ENCODE assay signal across 20 cellular contexts in the genomic region with DNA sequence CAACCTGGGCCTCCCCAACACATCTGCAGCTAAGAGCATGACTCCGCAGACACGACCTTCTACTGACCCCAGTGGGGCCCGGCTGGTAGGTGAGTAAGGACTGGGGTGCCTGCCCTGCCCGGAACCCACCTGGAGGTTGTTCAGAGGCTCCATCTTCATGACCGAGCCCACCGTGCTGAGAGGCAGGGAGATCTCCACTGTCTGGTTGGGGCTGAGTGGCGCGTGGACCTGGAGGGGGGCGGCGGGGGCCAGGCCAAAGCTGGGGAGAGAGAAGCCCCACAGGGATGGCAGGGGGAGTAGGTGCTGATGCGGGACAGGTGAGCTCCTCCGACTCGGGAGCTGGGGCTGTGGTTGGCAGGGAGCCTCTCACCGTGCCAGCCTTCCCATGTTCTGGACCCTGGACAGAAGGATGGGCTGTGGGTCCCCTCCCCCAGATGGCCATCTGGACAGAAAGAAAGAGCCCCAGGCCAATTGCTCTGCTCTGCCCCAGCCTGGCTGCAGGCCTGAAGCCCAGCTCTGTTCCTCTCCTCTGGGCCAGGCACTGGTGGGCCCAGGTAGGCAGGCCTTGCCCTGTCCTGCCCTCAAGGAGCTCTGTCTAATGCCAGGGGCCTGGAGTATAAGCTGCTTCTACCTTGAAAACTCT. TPM values are rescaled to one million over a fixed set of nuclear protein-coding genes. Genes with fewer than 3 reads are reported as not detected.
"Had no signal": no experiment of that assay in that cellular context is flagged by ENCODE, and none has a peak within 500 bp of the region (broad histone marks: within the 10 kb centered on the region; RNA-seq: fewer than 3 reads in every experiment).

No MANE protein-coding gene starts in this region.

- H3K9me3 ChIP-seq: breast epithelium, heart left ventricle, lower lobe of right lung, tibial artery had no signal

- H3K9me3 Mint-ChIP-seq: activated CD4-positive, alpha-beta memory T cell treated with anti-CD3 and anti-CD28 coated beads, Interleukin-2, amount 10 ng/mL, durations not matched to agents 7 days and 5 days; activated naive CD8-positive, alpha-beta T cell treated with anti-CD3 and anti-CD28 coated beads for 36 hours; dendritic cell treated with granulocyte-macrophage colony-stimulating factor and Interleukin-4, amounts not matched to agents 40 ng/mL and 50 ng/mL, for 4 days; effector memory CD8-positive, alpha-beta T cell; immature natural killer cell; neural progenitor cell; WTC11 had no signal

- ATAC-seq: effector memory CD8-positive, alpha-beta T cell; heart left ventricle; lower lobe of right lung; T-helper 17 cell; WTC11 had no signal

- H3K4me1 Mint-ChIP-seq: activated CD4-positive, alpha-beta memory T cell treated with anti-CD3 and anti-CD28 coated beads, Interleukin-2, amount 10 ng/mL, durations not matched to agents 7 days and 5 days; activated naive CD8-positive, alpha-beta T cell treated with anti-CD3 and anti-CD28 coated beads for 36 hours; immature natural killer cell; WTC11 had no signal

- H3K27ac Mint-ChIP-seq: activated CD4-positive, alpha-beta memory T cell treated with anti-CD3 and anti-CD28 coated beads, Interleukin-2, amount 10 ng/mL, durations not matched to agents 7 days and 5 days; dendritic cell treated with granulocyte-macrophage colony-stimulating factor and Interleukin-4, amounts not matched to agents 40 ng/mL and 50 ng/mL, for 4 days; immature natural killer cell; neural progenitor cell; T-helper 17 cell; WTC11 had no signal

- H3K27me3 Mint-ChIP-seq: activated CD4-positive, alpha-beta memory T cell treated with anti-CD3 and anti-CD28 coated beads, Interleukin-2, amount 10 ng/mL, durations not matched to agents 7 days and 5 days; activated naive CD8-positive, alpha-beta T cell treated with anti-CD3 and anti-CD28 coated beads for 36 hours; dendritic cell treated with granulocyte-macrophage colony-stimulating factor and Interleukin-4, amounts not matched to agents 40 ng/mL and 50 ng/mL, for 4 days; effector memory CD8-positive, alpha-beta T cell; T-helper 17 cell had no signal

- H3K4me3 ChIP-seq: breast epithelium, heart left ventricle, lower lobe of right lung, neural progenitor cell, tibial artery had no signal

- H3K27ac ChIP-seq: epithelial cell of prostate, heart left ventricle, lower lobe of right lung, neural progenitor cell, parathyroid adenoma, tibial artery had no signal

- DNase-seq: activated CD4-positive, alpha-beta memory T cell treated with anti-CD3 and anti-CD28 coated beads, Interleukin-2, amount 10 ng/mL, durations not matched to agents 7 days and 5 days; activated CD4-positive, alpha-beta T cell treated with anti-CD3 and anti-CD28 coated beads for 4 hours; activated gamma-delta T cell treated with Interleukin-2 at 50 U/mL for 16 hours; activated naive CD8-positive, alpha-beta T cell treated with anti-CD3 and anti-CD28 coated beads for 36 hours; effector memory CD8-positive, alpha-beta T cell; heart left ventricle; immature natural killer cell; left cardiac atrium; lower lobe of right lung; stimulated activated CD4-positive, alpha-beta T cell treated with anti-CD3 and anti-CD28 coated beads, Interleukin-12 subunit alpha, Interleukin-12 subunit beta, amount 100 ng/mL, for 4 hours; stimulated activated CD4-positive, alpha-beta T cell treated with anti-CD3 and anti-CD28 coated beads, Interleukin-2, amount 100 ng/mL, for 24 hours; T-helper 17 cell; tibial artery had no signal

- H3K36me3 ChIP-seq: breast epithelium, neural progenitor cell had no signal

- H3K27me3 ChIP-seq: breast epithelium, heart left ventricle, neural progenitor cell, tibial artery had no signal

- H3K4me3 Mint-ChIP-seq: activated CD4-positive, alpha-beta memory T cell treated with anti-CD3 and anti-CD28 coated beads, Interleukin-2, amount 10 ng/mL, durations not matched to agents 7 days and 5 days; activated naive CD8-positive, alpha-beta T cell treated with anti-CD3 and anti-CD28 coated beads for 36 hours; dendritic cell treated with granulocyte-macrophage colony-stimulating factor and Interleukin-4, amounts not matched to agents 40 ng/mL and 50 ng/mL, for 4 days; effector memory CD8-positive, alpha-beta T cell; immature natural killer cell; neural progenitor cell; T-helper 17 cell; WTC11 had no signal

RNA-seq across cellular contexts. Expression of gene RASL10A, which starts 16.3 kb away (rescaled TPM):
- total RNA-seq: cerebellum had no signal
